8 cellular contexts compared by ENCODE assay signal in the genomic region with DNA sequence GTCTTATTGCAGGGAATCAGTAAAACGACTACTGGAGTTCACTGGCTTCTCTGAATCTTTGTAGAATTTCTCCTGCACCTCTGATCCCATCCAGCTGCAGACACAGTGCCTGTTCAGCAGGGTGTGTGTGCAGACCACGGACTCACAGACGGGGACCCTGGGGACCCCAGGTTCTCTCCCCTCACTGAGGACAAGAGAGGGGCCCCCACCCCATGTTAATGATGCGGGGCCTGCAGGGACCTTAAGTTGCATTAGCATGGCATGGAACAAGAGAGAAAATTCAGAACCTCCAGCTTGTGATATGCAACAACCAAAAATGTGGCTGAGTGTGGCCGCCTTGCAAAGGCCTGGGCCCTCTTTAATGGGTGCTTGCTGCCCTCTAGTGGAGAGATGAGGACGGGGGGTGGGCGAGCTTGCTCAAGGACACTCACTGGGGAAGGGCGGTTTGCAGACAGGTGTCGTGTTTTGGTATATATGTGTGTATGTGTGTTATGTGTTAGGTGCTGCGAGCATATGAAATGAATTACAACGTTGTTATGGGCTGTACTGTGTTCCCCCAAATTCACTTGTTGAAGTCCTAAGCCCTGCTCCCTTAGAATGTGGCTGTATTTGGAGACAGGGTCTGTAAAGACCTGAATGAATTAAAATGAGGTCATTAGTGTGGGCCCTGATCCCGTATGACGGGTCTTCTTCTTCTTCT.
DNase-seq lines count a peak whose midpoint lies in the region; ATAC-seq and TF ChIP-seq lines count a peak whose summit lies in the region.

No MANE protein-coding gene starts in this region.

- TF ChIP-seq POLR2A in heart left ventricle (IDR thresholded peaks at IDR 0.05) = no peak

- no peak overlapping the region for H3K9ac ChIP-seq in SU-DHL-6 (ENCODE audit: low read length)

- H3K27ac ChIP-seq in SU-DHL-6 (ENCODE audit: low read depth, low read length) = no peak overlapping the region
- H3K27ac ChIP-seq in heart left ventricle = no peak overlapping the region

- H3F3A ChIP-seq in SU-DHL-6 (ENCODE audit: insufficient read depth) = no peaks in the 10 kb centered on the region

- no peaks in the 10 kb centered on the region for H3K36me3 Mint-ChIP-seq in activated naive CD8-positive, alpha-beta T cell treated with anti-CD3 and anti-CD28 coated beads, Interleukin-2, amount 50 U/mL, for 24 hours (ENCODE audit: low read depth)

- H3K4me1 Mint-ChIP-seq in activated naive CD8-positive, alpha-beta T cell treated with anti-CD3 and anti-CD28 coated beads, Interleukin-2, amount 50 U/mL, for 24 hours = no peaks in the 10 kb centered on the region

- H3K4me3 ChIP-seq in SU-DHL-6 (ENCODE audit: insufficient read depth, low read length, poor library complexity, severe bottlenecking) = no peak overlapping the region
- no peak overlapping the region for H3K4me3 ChIP-seq in heart left ventricle

- H3K27me3 ChIP-seq in SU-DHL-6 (ENCODE audit: low read length) (no peaks in the 10 kb centered on the region), heart left ventricle (peaks cover 0 to 8% (median 0%) of the 10 kb centered on the region in 9 donors)

- H3K9me3 ChIP-seq in SU-DHL-6 (ENCODE audit: insufficient read depth, low read length) = no peaks in the 10 kb centered on the region
- H3K9me3 ChIP-seq in heart left ventricle = no peaks in the 10 kb centered on the region

- no peaks in the 10 kb centered on the region for H3K9me2 ChIP-seq in SU-DHL-6 (replicated peaks; ENCODE audit: insufficient read depth, low read length)

- peaks cover 5% of the 10 kb centered on the region for H3K27me3 Mint-ChIP-seq in activated naive CD8-positive, alpha-beta T cell treated with anti-CD3 and anti-CD28 coated beads, Interleukin-2, amount 50 U/mL, for 24 hours

- H3K9me3 Mint-ChIP-seq in activated naive CD8-positive, alpha-beta T cell treated with anti-CD3 and anti-CD28 coated beads, Interleukin-2, amount 50 U/mL, for 24 hours = no peaks in the 10 kb centered on the region

- peak; percentile 95 for DNase-seq in GM03348 (ENCODE audit: low spot score)
- peak; percentile 59 for DNase-seq in MV-4-11 (lab: John Stamatoyannopoulos, UW)
- DNase-seq in activated naive CD8-positive, alpha-beta T cell treated with anti-CD3 and anti-CD28 coated beads, Interleukin-2, amount 50 U/mL, for 24 hours = peak; percentile 85
- peak; percentile 75 to 89 (median 78) for DNase-seq in heart left ventricle
- peak; percentile 63 for DNase-seq in putamen (ENCODE audit: low spot score)
- no peak for DNase-seq in NCI-H226

- H3K4me2 ChIP-seq in SU-DHL-6 (ENCODE audit: low read depth, low read length, poor library complexity, severe bottlenecking) = no peak overlapping the region

- no peak overlapping the region for H3K27ac Mint-ChIP-seq in activated naive CD8-positive, alpha-beta T cell treated with anti-CD3 and anti-CD28 coated beads, Interleukin-2, amount 50 U/mL, for 24 hours

- peaks cover 0 to 4% (median 0%) of the 10 kb centered on the region in 12 donors for H3K4me1 ChIP-seq in heart left ventricle

- no peaks in the 10 kb centered on the region for H4K20me1 ChIP-seq in SU-DHL-6 (ENCODE audit: low read depth, low read length)

- intact Hi-C loops in heart left ventricle (cut with DNase I) = loop anchor here (1.0 to 10.0 kb wide), 16 partner anchors 84 to 676 kb away; partner anchors contain the start of genes ESS2 (in 7 of the 10), SEPTIN5 (in 5 of the 10), CLDN5 (in 1 of the 10) and CLTCL1 (in 1 of the 10)

- H3K36me3 ChIP-seq in SU-DHL-6 (ENCODE audit: low read length) = no peaks in the 10 kb centered on the region
- H3K36me3 ChIP-seq in heart left ventricle = no peaks in the 10 kb centered on the region

- ATAC-seq in activated naive CD8-positive, alpha-beta T cell treated with anti-CD3 and anti-CD28 coated beads, Interleukin-2, amount 50 U/mL, for 24 hours = peak; percentile 87
- peak; percentile 82 to 93 (median 86) for ATAC-seq in heart left ventricle
- no peak for ATAC-seq in GM21381 (IDR thresholded peaks at IDR 0.05; ENCODE audit: unreplicated experiment)

- TF ChIP-seq CTCF in SU-DHL-6 (IDR thresholded peaks at IDR 0.05; ENCODE audit: insufficient read depth, low read length, poor library complexity, severe bottlenecking) (peak; percentile 41), heart left ventricle (IDR thresholded peaks at IDR 0.05) (peak; percentile 82 to 99 (median 91))

- WGBS in heart left ventricle, 4 donors = 12 to 20% (median 17%) methylated on average over 13 of the region's 13 CpGs

- no peak overlapping the region for H2AFZ ChIP-seq in SU-DHL-6 (ENCODE audit: low read depth, low read length, severe bottlenecking)

- H3K79me2 ChIP-seq in SU-DHL-6 (ENCODE audit: insufficient read depth, low read length) = no peaks in the 10 kb centered on the region

- no peak overlapping the region for H3K4me3 Mint-ChIP-seq in activated naive CD8-positive, alpha-beta T cell treated with anti-CD3 and anti-CD28 coated beads, Interleukin-2, amount 50 U/mL, for 24 hours
